ENCODE assay signal across 12 cellular contexts in the genomic region with DNA sequence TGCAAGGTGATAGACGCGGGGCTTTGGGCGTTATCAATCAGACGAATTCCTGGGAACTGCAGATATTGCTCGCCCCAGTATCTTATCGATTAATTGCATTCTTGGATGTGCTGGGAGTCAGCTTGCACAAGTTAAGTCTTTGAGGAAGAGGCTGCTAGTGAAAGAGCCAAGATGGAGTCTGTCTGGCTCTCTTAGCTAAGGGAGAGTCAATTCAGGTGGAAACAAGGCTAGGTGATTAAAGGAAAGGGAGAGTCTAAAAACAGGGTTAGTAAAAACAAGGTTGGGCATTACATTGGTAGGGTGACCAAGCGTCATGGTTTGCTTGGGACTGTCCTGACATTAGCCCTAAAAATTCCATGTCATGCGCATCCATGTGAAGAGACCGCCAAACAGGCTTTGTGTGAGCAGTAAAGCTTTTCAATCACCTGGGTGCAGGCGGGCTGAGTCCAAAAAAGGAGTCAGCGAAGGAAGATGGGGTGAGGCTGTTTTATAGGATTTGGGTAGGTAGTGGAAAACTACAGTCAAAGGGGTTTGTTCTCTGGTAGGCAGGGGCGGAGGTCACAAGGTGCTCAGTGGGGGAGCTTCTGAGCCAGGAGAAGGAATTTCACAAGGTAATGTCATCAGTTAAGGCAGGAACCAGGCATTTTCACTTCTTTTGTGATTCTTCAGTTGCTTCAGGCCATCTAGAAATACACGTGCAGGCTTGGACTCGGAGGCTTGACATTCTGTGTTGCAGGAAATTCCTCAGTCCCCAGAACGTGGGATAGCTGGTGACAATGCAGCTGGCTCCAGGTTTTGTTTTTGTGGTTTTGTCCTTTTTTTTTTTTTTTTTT. TPM values are rescaled to one million over a fixed set of nuclear protein-coding genes. Genes with fewer than 3 reads are reported as not detected.
"Had no signal": no experiment of that assay in that cellular context is flagged by ENCODE, and none has a peak within 500 bp of the region (broad histone marks: within the 10 kb centered on the region; RNA-seq: fewer than 3 reads in every experiment).

No MANE protein-coding gene starts in this region.

RNA-seq across cellular contexts. Expression of gene FBN3, which starts 54.1 kb away (rescaled TPM):
- total RNA-seq: activated CD8-positive, alpha-beta memory T cell treated with anti-CD3 and anti-CD28 coated beads for 36 hours; activated naive CD4-positive, alpha-beta T cell treated with anti-CD3 and anti-CD28 coated beads for 36 hours; dermis microvascular lymphatic vessel endothelial cell; fibroblast of villous mesenchyme; left ventricle myocardium superior; natural killer cell treated with Interleukin-12 subunit alpha and Interleukin-12 subunit beta and Interleukin-15 and Interleukin-18, amount 100 ng/mL, for 72 hours; pulmonary artery endothelial cell; right cardiac atrium; T-helper 17 cell had no signal
- polyA plus RNA-seq: heart left ventricle, mammary epithelial cell, right cardiac atrium, urinary bladder had no signal
